In genomic region chr3:32146669-32147315, GRCh38 we compare ENCODE assay signal across 13 cellular contexts. TPM values are rescaled to one million over a fixed set of nuclear protein-coding genes. Genes with fewer than 3 reads are reported as not detected.
DNase-seq lines count a peak whose midpoint lies in the region; ATAC-seq, FAIRE-seq and TF ChIP-seq lines count a peak whose summit lies in the region.
"Had no signal": no experiment of that assay in that cellular context is flagged by ENCODE, and none has a peak within 500 bp of the region (broad histone marks: within the 10 kb centered on the region; RNA-seq: fewer than 3 reads in every experiment).

No MANE protein-coding gene starts in this region.

- no peaks in the 10 kb centered on the region for H4K20me1 ChIP-seq in K562 (replicated peaks; ENCODE audit: control insufficient read depth, insufficient read depth, low read length)

- TF ChIP-seq CTCF in K562 (IDR thresholded peaks at IDR 0.05 in 2 of 3, conservative IDR thresholded peaks at IDR 0.05 in 1 of 3; ENCODE audit: insufficient read depth in 2 of 3, low read depth in 1 of 3, low read length in 3 of 3) (no peak), neutrophil (IDR thresholded peaks at IDR 0.05) (no peak)

- no TSS peak for BruUV-seq in K562 (replicated peaks; lab: Mats Ljungman, UMichigan)

- no peak overlapping the region for H3K27ac ChIP-seq in K562 (ENCODE audit: extremely low read depth, low read depth, low read length)
- peak overlapping the region; percentile 83 for H3K27ac ChIP-seq in neutrophil
- H3K27ac ChIP-seq: uterus had no signal

- in situ Hi-C loops in K562 (cut with MboI): no loop called here

- DNase-seq in GF-D8 (lab: John Stamatoyannopoulos, UW): peak; percentile 41
- peak; percentile 78 for DNase-seq in MV-4-11 (lab: John Stamatoyannopoulos, UW)
- DNase-seq in K562 (ENCODE audit: extremely low read depth in 1 of 4, low spot score in 3 of 4): no peak
- no peak for DNase-seq in T-helper 2 cell treated with Interferon-gamma antibody and Interleukin-4, amounts not matched to agents 5 μg/mL and 100 μg/mL, for 36 hours (ENCODE audit: low spot score)
- no peak for DNase-seq in activated T-cell treated with anti-CD3 and anti-CD28 coated beads for 4 hours
- DNase-seq in NCI-H446 treated with DMSO at 0.1 percent for 48 hours (lab: John Stamatoyannopoulos, UW): no peak
- DNase-seq: activated CD8-positive, alpha-beta memory T cell treated with anti-CD3 and anti-CD28 coated beads, Interleukin-2, amount 50 U/mL, for 4 hours; CD8-positive, alpha-beta T cell; NCI-H510A; T-cell; uterus had no signal

- no peak overlapping the region for H3K4me3 ChIP-seq in K562
- H3K4me3 ChIP-seq in neutrophil (ENCODE audit: low read depth in 1 of 2, low read length in 1 of 2): peak overlapping the region; percentile 28 to 29
- H3K4me3 ChIP-seq: uterus had no signal

- H3K27ac Mint-ChIP-seq in T-helper 2 cell treated with Interferon-gamma antibody and Interleukin-4, amounts not matched to agents 5 μg/mL and 100 μg/mL, for 36 hours: no peak overlapping the region
- H3K27ac Mint-ChIP-seq: CD8-positive, alpha-beta T cell; T-cell had no signal

- no peak overlapping the region for H3K9ac ChIP-seq in K562 (ENCODE audit: insufficient read depth in 1 of 2, low read depth in 2 of 2, low read length in 2 of 2)

- no peaks in the 10 kb centered on the region for H3K79me2 ChIP-seq in K562 (ENCODE audit: control insufficient read depth, insufficient read depth, low read length)

- no peak for TF ChIP-seq POLR2A in K562 (conservative IDR thresholded peaks at IDR 0.05)

- no peak overlapping the region for H3K4me2 ChIP-seq in K562 (ENCODE audit: insufficient read depth, low read length)

- POLR2A ChIA-PET in K562 (lab: Yijun Ruan, JAX): no interaction called here

- H3K9me3 Mint-ChIP-seq in T-helper 2 cell treated with Interferon-gamma antibody and Interleukin-4, amounts not matched to agents 5 μg/mL and 100 μg/mL, for 36 hours: no peaks in the 10 kb centered on the region
- H3K9me3 Mint-ChIP-seq: CD8-positive, alpha-beta T cell; T-cell had no signal

- CTCF ChIA-PET in K562 (lab: Yijun Ruan, JAX; ENCODE audit: low intra/inter-chr PET ratio): interaction anchor here (0.6 kb wide), 1 partner anchor 41 kb away, joined by 3 read pairs; no protein-coding TSS in a partner anchor

- no peak overlapping the region for H3K4me3 Mint-ChIP-seq in T-helper 2 cell treated with Interferon-gamma antibody and Interleukin-4, amounts not matched to agents 5 μg/mL and 100 μg/mL, for 36 hours
- H3K4me3 Mint-ChIP-seq: CD8-positive, alpha-beta T cell; T-cell had no signal

- no peaks in the 10 kb centered on the region for H3K27me3 ChIP-seq in K562 (ENCODE audit: control insufficient read depth in 2 of 2, insufficient read depth in 2 of 2, low read length in 2 of 2)
- no peaks in the 10 kb centered on the region for H3K27me3 ChIP-seq in neutrophil
- H3K27me3 ChIP-seq: uterus had no signal

- ATAC-seq in K562 (no peak), GM18498 (IDR thresholded peaks at IDR 0.05; ENCODE audit: unreplicated experiment) (no peak)
- ATAC-seq: CD8-positive, alpha-beta T cell; T-cell had no signal

- FAIRE-seq in K562 (lab: Jason Lieb, UNC): no peak

- H3K36me3 Mint-ChIP-seq in T-helper 2 cell treated with Interferon-gamma antibody and Interleukin-4, amounts not matched to agents 5 μg/mL and 100 μg/mL, for 36 hours (ENCODE audit: low read depth): peaks cover 17% of the 10 kb centered on the region

- H3K4me1 ChIP-seq in K562 (replicated peaks in 1 of 2; ENCODE audit: control insufficient read depth in 2 of 2, insufficient read depth in 2 of 2, low read length in 2 of 2) (peaks cover 0 to 19% of the 10 kb centered on the region in 2 experiments; a peak in 3 of 5 replicates), neutrophil (ENCODE audit: control insufficient read depth in 1 of 2, insufficient read depth in 1 of 2, low read depth in 1 of 2, low read length in 1 of 2) (peaks cover 41 to 42% of the 10 kb centered on the region in 2 experiments)
- H3K4me1 ChIP-seq: uterus had no signal

- WGBS in K562 (ENCODE audit: insufficient coverage, low coverage, missing lambda C conversion rate): 53% methylated on average over 7 of the region's 7 CpGs

- H3K9me3 ChIP-seq in K562 (replicated peaks; ENCODE audit: control insufficient read depth, insufficient read depth, low read depth, low read length): no peaks in the 10 kb centered on the region
- no peaks in the 10 kb centered on the region for H3K9me3 ChIP-seq in neutrophil
- H3K9me3 ChIP-seq: uterus had no signal

- H3K9me1 ChIP-seq in K562 (ENCODE audit: control insufficient read depth, insufficient read depth, low read length): no peaks in the 10 kb centered on the region

- peak overlapping the region; percentile 22; the same call in 1 of the 2 replicates for H2AFZ ChIP-seq in K562 (ENCODE audit: low read depth, low read length)

- intact Hi-C loops in K562 (cut with micrococcal nuclease): no loop called here

- H3K4me1 Mint-ChIP-seq in T-helper 2 cell treated with Interferon-gamma antibody and Interleukin-4, amounts not matched to agents 5 μg/mL and 100 μg/mL, for 36 hours (ENCODE audit: low read depth): peaks cover 6% of the 10 kb centered on the region

- no peaks in the 10 kb centered on the region for H3K27me3 Mint-ChIP-seq in T-helper 2 cell treated with Interferon-gamma antibody and Interleukin-4, amounts not matched to agents 5 μg/mL and 100 μg/mL, for 36 hours (ENCODE audit: low read depth)
- H3K27me3 Mint-ChIP-seq: T-cell had no signal

- H3K36me3 ChIP-seq in K562 (ENCODE audit: control insufficient read depth, insufficient read depth, low read length) (no peaks in the 10 kb centered on the region; the same call in 2 of the 3 replicates), neutrophil (no peaks in the 10 kb centered on the region)
- H3K36me3 ChIP-seq: uterus had no signal

- no peak for TF ChIP-seq EP300 in K562 (IDR thresholded peaks at IDR 0.05; ENCODE audit: low read length)

- no peak for TF ChIP-seq RAD21 in K562 (CRISPR knock-in tag; conservative IDR thresholded peaks at IDR 0.05 in 1 of 2, IDR thresholded peaks at IDR 0.05 in 1 of 2)

TF ChIP-seq in K562, 482 proteins besides CTCF, POLR2A, EP300 and RAD21 (continues in another document):
- TF ChIP-seq ZBTB9 (CRISPR knock-in tag; IDR thresholded peaks at IDR 0.05): no peak
- TF ChIP-seq ESRRB (CRISPR knock-in tag; IDR thresholded peaks at IDR 0.05; ENCODE audit: borderline replicate concordance): no peak
- TF ChIP-seq GABPA (tag; conservative IDR thresholded peaks at IDR 0.05; ENCODE audit: low read depth): 0 out of 2 replicates have a peak, but pooled peaks have one; percentile 12
- 0 out of 2 replicates have a peak, but pooled peaks have one; percentile 25 for TF ChIP-seq ZNF766 (CRISPR knock-in tag; conservative IDR thresholded peaks at IDR 0.05)
- TF ChIP-seq THRB (CRISPR knock-in tag; conservative IDR thresholded peaks at IDR 0.05): no peak
- no peak for TF ChIP-seq ILF3 (IDR thresholded peaks at IDR 0.05; ENCODE audit: borderline replicate concordance)
- TF ChIP-seq ATF2 (CRISPR knock-in tag; IDR thresholded peaks at IDR 0.05): no peak

RNA-seq across cellular contexts. Expression of gene GPD1L, which starts 40.4 kb away (rescaled TPM):
- 4.3 TPM in 2 replicates for total RNA-seq in K562 (2011; cell fraction: chromatin; rRNA removed; ENCODE audit: low replicate concordance)
- total RNA-seq in K562 (2011; cell fraction: nucleolus; rRNA removed): 1.6 and 2.2 TPM in 2 replicates
- 2.6 and 4.7 TPM in 2 replicates for total RNA-seq in K562 (2011; cell fraction: nucleoplasm; rRNA removed)
- total RNA-seq in K562 (2014; rRNA removed) (11.1 and 17.3 TPM in 2 replicates), K562 (2014; rRNA removed; fragmentation: Illumina TruSeq; extraction: Trizol) (13.6 and 14.1 TPM in 2 replicates), K562 (2015; rRNA removed; fragmentation: Illumina TruSeq; extraction: Trizol) (12.2 and 13.8 TPM in 2 replicates), K562 (2021) (12.3 and 14.7 TPM in 2 replicates)
- polyA plus RNA-seq in K562 (2011; rRNA removed) (4.9 and 10.2 TPM in 2 replicates), K562 (2014; fragmentation: Illumina TruSeq; extraction: Trizol) (12.3 and 14.2 TPM in 2 replicates), K562 (2014; fragmentation: Nextera tagmentation; extraction: Ambion mirVana) (1 to 10 TPM; 1.6 to 4.0 TPM), K562 (2014; rRNA removed) (9.9 and 10.2 TPM in 2 replicates)
- polyA plus RNA-seq in K562 (2011; cell fraction: cytosol; rRNA removed): 3.6 and 3.7 TPM in 2 replicates
- polyA plus RNA-seq in K562 (2011; cell fraction: nucleus; rRNA removed): 2.3 and 3.5 TPM in 2 replicates
- 9.7 and 14.9 TPM in 2 replicates for polyA plus RNA-seq in K562 (2012)
- 6.3 and 10.9 TPM in 2 replicates for polyA minus RNA-seq in K562 (2011; rRNA and poly(A)+ RNA removed)
- 1.7 and 5.5 TPM in 2 replicates for polyA minus RNA-seq in K562 (2011; cell fraction: cytosol; rRNA and poly(A)+ RNA removed)
- polyA minus RNA-seq in K562 (2011; cell fraction: nucleus; rRNA and poly(A)+ RNA removed): 1.3 and 1.4 TPM in 2 replicates

Comparison
In these comparisons a context has a peak if more than half of its experiments do, and no peak if none do; other contexts are left out.
1. DNase-seq: peak in GF-D8 (single experiment) and MV-4-11 (single experiment); none in K562 (0 of 4), T-helper 2 cell treated with Interferon-gamma antibody and Interleukin-4, amounts not matched to agents 5 μg/mL and 100 μg/mL, for 36 hours (single experiment), activated T-cell treated with anti-CD3 and anti-CD28 coated beads for 4 hours (single experiment) and NCI-H446 treated with DMSO at 0.1 percent for 48 hours (single experiment).